Comparison of ENCODE assay signal across 15 cellular contexts in the genomic region with DNA sequence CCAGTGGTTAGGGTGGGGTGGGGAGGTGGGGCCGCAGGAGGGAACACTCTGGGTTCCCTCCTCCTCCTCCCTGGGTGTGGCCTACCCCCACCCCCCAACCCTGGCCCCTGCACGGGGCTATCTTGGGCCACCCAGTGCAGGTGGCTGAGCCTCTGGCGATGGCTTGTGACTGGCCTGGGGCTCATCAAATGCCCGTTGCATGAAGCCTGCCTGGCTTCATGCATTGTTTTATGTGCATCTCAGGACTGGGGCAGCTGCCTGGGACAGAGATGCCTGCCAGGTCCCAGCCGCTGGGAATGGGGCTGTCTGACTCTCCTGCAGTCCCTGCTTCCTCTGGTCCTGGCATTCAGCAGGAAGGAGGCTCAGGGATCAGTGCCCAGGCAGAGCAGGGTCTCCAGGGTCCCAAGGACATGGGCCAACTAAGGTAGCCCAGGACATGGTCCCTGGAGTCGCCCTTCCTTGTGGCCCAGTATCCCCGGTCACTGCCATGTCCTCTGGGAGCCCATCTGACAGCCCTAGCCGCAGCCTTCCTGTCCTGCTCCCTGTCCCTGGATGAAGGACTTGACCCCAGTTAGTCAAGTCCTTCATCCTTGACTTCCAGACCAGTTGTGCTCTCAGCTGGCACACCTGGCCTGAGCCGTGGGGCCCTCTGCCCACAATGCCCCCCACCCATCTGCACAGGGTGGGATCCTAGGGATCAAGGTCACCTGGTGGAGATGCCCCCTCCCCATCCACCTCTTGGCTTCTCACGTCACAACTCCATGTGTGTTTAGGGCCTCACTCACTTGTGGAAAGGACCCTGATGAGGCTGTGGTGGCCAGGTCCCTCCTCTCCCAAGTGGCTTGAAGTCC.
"Had no signal": no experiment of that assay in that cellular context is flagged by ENCODE, and none has a peak within 500 bp of the region (broad histone marks: within the 10 kb centered on the region; RNA-seq: fewer than 3 reads in every experiment).

No MANE protein-coding gene starts in this region.

- H3K9ac ChIP-seq: parathyroid adenoma had no signal

- H3K4me3 Mint-ChIP-seq: activated B cell treated with CpG ODN at 0.5 μM for 24 hours; activated CD4-positive, alpha-beta memory T cell treated with anti-CD3 and anti-CD28 coated beads for 36 hours; activated naive CD4-positive, alpha-beta T cell treated with anti-CD3 and anti-CD28 coated beads for 36 hours; naive B cell; T-cell had no signal

- H3K79me2 ChIP-seq: parathyroid adenoma had no signal

- H3K9me3 ChIP-seq: left ventricle myocardium inferior, mucosa of descending colon, neutrophil, thyroid gland had no signal

- H3K27me3 ChIP-seq: thyroid gland had no signal

- H3K27ac ChIP-seq: dorsolateral prefrontal cortex, left ventricle myocardium inferior, neutrophil, parathyroid adenoma, thyroid gland had no signal

- H3K4me1 Mint-ChIP-seq: activated B cell treated with CpG ODN at 0.5 μM for 24 hours, naive B cell, T-cell had no signal

- H3K4me3 ChIP-seq: dorsolateral prefrontal cortex, left ventricle myocardium inferior, mucosa of descending colon, thyroid gland had no signal

- H3K36me3 ChIP-seq: left ventricle myocardium inferior, neutrophil, thyroid gland had no signal

- H3K27ac Mint-ChIP-seq: activated B cell treated with CpG ODN at 0.5 μM for 24 hours; activated CD4-positive, alpha-beta memory T cell treated with anti-CD3 and anti-CD28 coated beads for 36 hours; activated naive CD4-positive, alpha-beta T cell treated with anti-CD3 and anti-CD28 coated beads for 36 hours; naive B cell; T-cell had no signal

- DNase-seq: activated B cell treated with CpG ODN at 0.5 μM for 24 hours; activated CD4-positive, alpha-beta memory T cell treated with anti-CD3 and anti-CD28 coated beads for 36 hours; activated CD4-positive, alpha-beta T cell treated with anti-CD3 and anti-CD28 coated beads for 4 hours; activated naive CD4-positive, alpha-beta T cell treated with anti-CD3 and anti-CD28 coated beads for 36 hours; activated T-cell treated with anti-CD3 and anti-CD28 coated beads for 4 hours; foreskin melanocyte; left ventricle myocardium inferior; naive B cell; stimulated activated naive CD4-positive, alpha-beta T cell treated with Interleukin-2 at 50 U/mL for 16 hours; T-cell; thyroid gland had no signal

- H3K36me3 Mint-ChIP-seq: activated CD4-positive, alpha-beta memory T cell treated with anti-CD3 and anti-CD28 coated beads for 36 hours; T-cell had no signal

- H3K4me1 ChIP-seq: thyroid gland had no signal
